In genomic region chr17:1109606-1110523, GRCh38 we compare ENCODE assay signal across 8 cellular contexts.
DNase-seq lines count a peak whose midpoint lies in the region; ATAC-seq and TF ChIP-seq lines count a peak whose summit lies in the region.

No MANE protein-coding gene starts in this region.

- POLR2A ChIA-PET in PC-9 (lab: Charles Lee; ENCODE audit: unreplicated experiment), result interaction anchor here (0.6 to 0.7 kb wide), 4 partner anchors 66 to 606 kb away, joined by 3 to 4 read pairs (median 4); no protein-coding TSS in a partner anchor

- TF ChIP-seq EP300 in stomach (IDR thresholded peaks at IDR 0.05), result no peak

- peaks cover 18% of the 10 kb centered on the region for H3K79me2 ChIP-seq in PC-9 (ENCODE audit: low read depth)

- no peak overlapping the region for H3K9ac ChIP-seq in liver (ENCODE audit: low read depth in 1 of 2, low read length in 2 of 2)

- H3K27ac ChIP-seq in PC-9 (peak overlapping the region; percentile 97), breast epithelium (peak overlapping the region; percentile 92 to 93), liver (ENCODE audit: low read depth in 1 of 2, low read length in 2 of 2) (peak overlapping the region; percentile 57 to 59), stomach (peak overlapping the region; percentile 84 to 96 (median 95))

- intact Hi-C loops in PC-9 (cut with micrococcal nuclease; ENCODE audit: unreplicated experiment), result no loop called here
- intact Hi-C loops in breast epithelium (cut with DNase I; ENCODE audit: low total_unique reads), result no loop called here
- intact Hi-C loops in stomach (cut with DNase I; ENCODE audit: low total_unique reads), result no loop called here

- TF ChIP-seq POLR2A in breast epithelium (IDR thresholded peaks at IDR 0.05) (no peak), stomach (IDR thresholded peaks at IDR 0.05) (no peak)

- H3K36me3 ChIP-seq in PC-9 (ENCODE audit: low read depth), result no peaks in the 10 kb centered on the region
- H3K36me3 ChIP-seq in breast epithelium, result no peaks in the 10 kb centered on the region
- H3K36me3 ChIP-seq in liver (ENCODE audit: control insufficient read depth in 4 of 4, insufficient read depth in 3 of 4, low read depth in 1 of 4, low read length in 3 of 4), result no peaks in the 10 kb centered on the region
- H3K36me3 ChIP-seq in stomach, result no peaks in the 10 kb centered on the region

- H4K20me1 ChIP-seq in PC-9 (ENCODE audit: insufficient read depth), result peaks cover 5% of the 10 kb centered on the region; the same call in 1 of the 2 replicates

- H3K4me3 ChIP-seq in PC-9 (peak overlapping the region; percentile 89), breast epithelium (peak overlapping the region; percentile 60 to 86 (median 78)), liver (ENCODE audit: low read depth in 1 of 3, low read length in 3 of 3) (peak overlapping the region in 2 of 3 donors; percentile 23 to 60), stomach (peak overlapping the region; percentile 69 to 78 (median 74))

- CTCF ChIA-PET in PC-9 (lab: Charles Lee), result interaction anchor here (0.6 to 2.2 kb wide), 2 partner anchors 13 to 74 kb away, joined by 4 to 11 read pairs; no protein-coding TSS in a partner anchor

- TF ChIP-seq CTCF in PC-9 (conservative IDR thresholded peaks at IDR 0.05), result no peak
- TF ChIP-seq CTCF in breast epithelium (IDR thresholded peaks at IDR 0.05), result no peak
- no peak for TF ChIP-seq CTCF in liver (IDR thresholded peaks at IDR 0.05; ENCODE audit: low read depth, low read length, missing input control)
- no peak for TF ChIP-seq CTCF in stomach (IDR thresholded peaks at IDR 0.05)

- H3K4me1 ChIP-seq in PC-9 (replicated peaks; ENCODE audit: insufficient read depth) (peaks cover 54% of the 10 kb centered on the region), breast epithelium (peaks cover 15 to 19% of the 10 kb centered on the region in 2 donors), liver (ENCODE audit: control insufficient read depth in 4 of 4, insufficient read depth in 4 of 4, low read length in 3 of 4) (peaks cover 0 to 18% (median 10%) of the 10 kb centered on the region in 4 donors), stomach (peaks cover 50 to 81% (median 76%) of the 10 kb centered on the region in 4 donors)

- H3K9me2 ChIP-seq in PC-9 (ENCODE audit: insufficient read depth), result no peaks in the 10 kb centered on the region

- H3K27me3 ChIP-seq in PC-9 (ENCODE audit: insufficient read depth, low read depth), result no peaks in the 10 kb centered on the region
- H3K27me3 ChIP-seq in breast epithelium, result no peaks in the 10 kb centered on the region
- H3K27me3 ChIP-seq in liver (ENCODE audit: control insufficient read depth in 4 of 4, insufficient read depth in 4 of 4, low read length in 3 of 4), result peaks cover 0 to 3% (median 0%) of the 10 kb centered on the region in 4 donors
- H3K27me3 ChIP-seq in stomach, result no peaks in the 10 kb centered on the region

- H3K4me2 ChIP-seq in PC-9, result peak overlapping the region; percentile 88

- ATAC-seq in GM19452 (IDR thresholded peaks at IDR 0.05; ENCODE audit: unreplicated experiment) (peak; percentile 25), HG02938 (IDR thresholded peaks at IDR 0.05; ENCODE audit: unreplicated experiment) (no peak)

- no TSS peak for BruUV-seq in PC-9 (replicated peaks; lab: Mats Ljungman, UMichigan)

- no peak for TF ChIP-seq RAD21 in liver (IDR thresholded peaks at IDR 0.05)

- H2AFZ ChIP-seq in PC-9, result peak overlapping the region; percentile 74; the same call in 1 of the 2 replicates

- H3F3A ChIP-seq in PC-9 (ENCODE audit: insufficient read depth, low read depth), result peaks cover 32% of the 10 kb centered on the region

- WGBS in liver, result 16% methylated on average over 33 of the region's 33 CpGs
- 9 to 43% (median 17%) methylated on average over 10 to 33 of the region's 33 CpGs for WGBS in stomach, 5 donors

- no peaks in the 10 kb centered on the region for H3K9me3 ChIP-seq in PC-9 (ENCODE audit: insufficient read depth, low read depth)
- H3K9me3 ChIP-seq in breast epithelium, result no peaks in the 10 kb centered on the region
- H3K9me3 ChIP-seq in liver (ENCODE audit: control insufficient read depth in 4 of 4, low read length in 3 of 4), result no peaks in the 10 kb centered on the region
- no peaks in the 10 kb centered on the region for H3K9me3 ChIP-seq in stomach

- in situ Hi-C loops in ACHN (cut with HindIII; ENCODE audit: low pct_ligation_motif_present, low pct_unique_long_range_greater_than_20kb, low sequenced_read_pairs), result no loop called here

- DNase-seq in ACHN (peak; percentile 35), PC-9 (peak; percentile 40 to 66), breast epithelium (ENCODE audit: low spot score in 2 of 2) (no peak), stomach (peak; percentile 62), AML-193 (lab: John Stamatoyannopoulos, UW) (no peak)

TF ChIP-seq in liver, 16 proteins besides CTCF, POLR2A, EP300 and RAD21:
- TF ChIP-seq FOXA2 (IDR thresholded peaks at IDR 0.05) (no peak), REST (IDR thresholded peaks at IDR 0.05) (no peak), MAX (IDR thresholded peaks at IDR 0.05) (no peak), SP1 (IDR thresholded peaks at IDR 0.05) (no peak), ZBTB33 (IDR thresholded peaks at IDR 0.05) (no peak), GABPA (IDR thresholded peaks at IDR 0.05 in 1 of 2, conservative IDR thresholded peaks at IDR 0.05 in 1 of 2) (no peak), EGR1 (IDR thresholded peaks at IDR 0.05; ENCODE audit: low read depth in 2 of 2) (no peak), YY1 (IDR thresholded peaks at IDR 0.05) (no peak), TAF1 (conservative IDR thresholded peaks at IDR 0.05) (no peak), HNF4G (IDR thresholded peaks at IDR 0.05) (no peak), RXRA (IDR thresholded peaks at IDR 0.05) (no peak), NR2F2 (IDR thresholded peaks at IDR 0.05) (no peak), JUND (IDR thresholded peaks at IDR 0.05) (no peak), HNF4A (conservative IDR thresholded peaks at IDR 0.05) (no peak), ATF3 (IDR thresholded peaks at IDR 0.05) (no peak), FOXA1 (IDR thresholded peaks at IDR 0.05) (no peak)

Comparison
In these comparisons a context has a peak if more than half of its experiments do, and no peak if none do; other contexts are left out.
1. DNase-seq: peak in ACHN (single experiment), PC-9 (2 of 2) and stomach (single experiment); none in breast epithelium (0 of 2) and AML-193 (0 of 2).
2. Peak in every context shown above with its lines, with median percentiles within 50 percentile points of each other: H3K27ac ChIP-seq and H3K4me3 ChIP-seq.